In the genomic region with DNA sequence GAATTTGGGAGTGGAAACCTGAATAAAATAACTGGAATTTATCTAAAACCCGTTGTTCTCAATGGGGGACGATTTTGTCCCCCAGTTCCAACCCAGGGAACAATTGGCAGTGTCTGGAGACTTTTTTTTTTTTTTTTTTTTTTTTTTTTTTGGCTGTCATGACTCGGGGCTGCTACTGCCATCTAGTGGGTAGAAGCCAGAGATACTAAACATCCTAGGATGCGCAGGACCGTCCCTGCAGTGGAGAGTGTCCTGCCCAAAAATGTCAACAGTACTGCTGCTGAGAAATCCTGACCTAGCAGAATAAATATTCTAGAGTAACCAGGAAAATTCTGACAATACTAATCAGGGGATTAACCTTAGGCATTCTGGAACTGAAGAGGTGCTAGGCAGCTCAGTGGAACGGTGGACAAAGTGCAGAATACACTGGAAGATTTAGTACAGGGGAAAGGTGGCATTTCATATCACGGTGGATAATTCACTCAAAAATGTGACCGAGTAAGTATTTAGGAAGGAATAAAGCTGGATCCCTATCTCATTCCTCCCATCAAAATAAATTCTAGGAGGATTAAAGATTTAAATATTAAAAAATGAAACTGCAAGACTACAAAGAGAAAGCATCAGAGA, we compare ENCODE assay signal across 8 cellular contexts.
DNase-seq lines count a peak whose midpoint lies in the region; ATAC-seq and TF ChIP-seq lines count a peak whose summit lies in the region.

No MANE protein-coding gene starts in this region.

- no peak overlapping the region for H3K27ac ChIP-seq in CD4-positive, alpha-beta T cell (ENCODE audit: low read depth, low read length)

- peaks cover 12% of the 10 kb centered on the region for H3K27me3 Mint-ChIP-seq in CD4-positive, alpha-beta T cell
- no peaks in the 10 kb centered on the region for H3K27me3 Mint-ChIP-seq in activated naive CD4-positive, alpha-beta T cell treated with anti-CD3 and anti-CD28 coated beads for 36 hours (ENCODE audit: low read depth)

- H3K9me3 ChIP-seq in CD4-positive, alpha-beta T cell (ENCODE audit: control insufficient read depth, low read length), result no peaks in the 10 kb centered on the region

- intact Hi-C loops in CD4-positive, alpha-beta T cell (cut with DNase I, micrococcal nuclease), result loop anchor here (1.0 to 10.0 kb wide), 4 partner anchors 123 to 602 kb away; no protein-coding TSS in a partner anchor
- intact Hi-C loops in activated naive CD4-positive, alpha-beta T cell treated with anti-CD3 and anti-CD28 coated beads for 36 hours (cut with micrococcal nuclease), result loop anchor here (1.0 kb wide), 2 partner anchors 107 to 124 kb away; partner anchors contain the start of gene SPECC1
- intact Hi-C loops in sciatic nerve (cut with DNase I), result no loop called here

- H3K4me1 Mint-ChIP-seq in CD4-positive, alpha-beta T cell (ENCODE audit: low read depth), result no peaks in the 10 kb centered on the region
- H3K4me1 Mint-ChIP-seq in activated naive CD4-positive, alpha-beta T cell treated with anti-CD3 and anti-CD28 coated beads for 36 hours (ENCODE audit: low read depth), result no peaks in the 10 kb centered on the region

- no peaks in the 10 kb centered on the region for H3K9me3 Mint-ChIP-seq in CD4-positive, alpha-beta T cell
- no peaks in the 10 kb centered on the region for H3K9me3 Mint-ChIP-seq in activated naive CD4-positive, alpha-beta T cell treated with anti-CD3 and anti-CD28 coated beads for 36 hours

- H3K36me3 Mint-ChIP-seq in CD4-positive, alpha-beta T cell (ENCODE audit: low read depth), result no peaks in the 10 kb centered on the region
- H3K36me3 Mint-ChIP-seq in activated naive CD4-positive, alpha-beta T cell treated with anti-CD3 and anti-CD28 coated beads for 36 hours (ENCODE audit: low read depth), result no peaks in the 10 kb centered on the region

- no peak overlapping the region for H3K4me3 Mint-ChIP-seq in CD4-positive, alpha-beta T cell
- H3K4me3 Mint-ChIP-seq in activated naive CD4-positive, alpha-beta T cell treated with anti-CD3 and anti-CD28 coated beads for 36 hours, result no peak overlapping the region

- peak; percentile 84 for TF ChIP-seq CTCF in CD4-positive, alpha-beta T cell (IDR thresholded peaks at IDR 0.05)

- H3K27ac Mint-ChIP-seq in CD4-positive, alpha-beta T cell, result no peak overlapping the region
- no peak overlapping the region for H3K27ac Mint-ChIP-seq in activated naive CD4-positive, alpha-beta T cell treated with anti-CD3 and anti-CD28 coated beads for 36 hours

- peak; percentile 85 for ATAC-seq in CD4-positive, alpha-beta T cell (ENCODE audit: poor library complexity)
- ATAC-seq in sciatic nerve (peak; percentile 88), GM21576 (IDR thresholded peaks at IDR 0.05; ENCODE audit: unreplicated experiment) (no peak), HG03039 (IDR thresholded peaks at IDR 0.05; ENCODE audit: unreplicated experiment) (no peak)

- POLR2A ChIA-PET in CD4-positive, alpha-beta T cell (lab: Charles Lee), result interaction anchor here (0.6 kb wide), 1 partner anchor 124 kb away, joined by 3 read pairs; no protein-coding TSS in a partner anchor
- POLR2A ChIA-PET in HEK293T (lab: Yijun Ruan, JAX), result no interaction called here

- H3K27me3 ChIP-seq in CD4-positive, alpha-beta T cell (ENCODE audit: control insufficient read depth, insufficient read depth, low read length), result no peaks in the 10 kb centered on the region

- CTCF ChIA-PET in CD4-positive, alpha-beta T cell (lab: Charles Lee), result interaction anchor here (1.0 to 1.5 kb wide), 2 partner anchors 104 to 124 kb away, joined by 3 read pairs; no protein-coding TSS in a partner anchor
- CTCF ChIA-PET in HEK293T (lab: Yijun Ruan, JAX), result interaction anchor here (0.6 to 2.0 kb wide), 6 partner anchors 106 to 810 kb away, joined by 3 to 17 read pairs (median 4); no protein-coding TSS in a partner anchor
- CTCF ChIA-PET in activated naive CD4-positive, alpha-beta T cell treated with anti-CD3 and anti-CD28 coated beads for 36 hours (lab: Charles Lee), result interaction anchor here (0.6 to 2.6 kb wide), 7 partner anchors 9 to 190 kb away, joined by 3 to 34 read pairs (median 3); no protein-coding TSS in a partner anchor

- peak; percentile 23 to 48 (median 36) for DNase-seq in CD4-positive, alpha-beta T cell
- DNase-seq in HEK293T (ENCODE audit: extremely low spot score), result peak; percentile 47
- peak; percentile 60 for DNase-seq in SHP77 treated with DMSO at 0.1 percent for 48 hours (lab: John Stamatoyannopoulos, UW)
- peak; percentile 68 for DNase-seq in activated naive CD4-positive, alpha-beta T cell treated with anti-CD3 and anti-CD28 coated beads for 36 hours
- peak; percentile 62 for DNase-seq in glomerular visceral epithelial cell (ENCODE audit: extremely low spot score)
- peak; percentile 70 for DNase-seq in sciatic nerve (ENCODE audit: low spot score)

TF ChIP-seq in HEK293T, 16 proteins besides CTCF, POLR2A, EP300 and RAD21:
- TF ChIP-seq SP1 (IDR thresholded peaks at IDR 0.05) (no peak), FOXM1 (IDR thresholded peaks at IDR 0.05; ENCODE audit: borderline replicate concordance) (no peak), LEF1 (IDR thresholded peaks at IDR 0.05; ENCODE audit: borderline replicate concordance) (no peak), CTBP1 (IDR thresholded peaks at IDR 0.05; ENCODE audit: borderline replicate concordance) (no peak), ZNF384 (IDR thresholded peaks at IDR 0.05) (peak; percentile 99)
TF ChIP-seq in HEK293T: peak in this region for 1.

Comparison
In these comparisons a context has a peak if more than half of its experiments do, and no peak if none do; other contexts are left out.
1. ATAC-seq: peak in CD4-positive, alpha-beta T cell (single experiment) and sciatic nerve (single experiment); none in GM21576 (single experiment) and HG03039 (single experiment).
2. Peak in every context shown above with its lines, with median percentiles within 50 percentile points of each other: DNase-seq.